In the genomic region with DNA sequence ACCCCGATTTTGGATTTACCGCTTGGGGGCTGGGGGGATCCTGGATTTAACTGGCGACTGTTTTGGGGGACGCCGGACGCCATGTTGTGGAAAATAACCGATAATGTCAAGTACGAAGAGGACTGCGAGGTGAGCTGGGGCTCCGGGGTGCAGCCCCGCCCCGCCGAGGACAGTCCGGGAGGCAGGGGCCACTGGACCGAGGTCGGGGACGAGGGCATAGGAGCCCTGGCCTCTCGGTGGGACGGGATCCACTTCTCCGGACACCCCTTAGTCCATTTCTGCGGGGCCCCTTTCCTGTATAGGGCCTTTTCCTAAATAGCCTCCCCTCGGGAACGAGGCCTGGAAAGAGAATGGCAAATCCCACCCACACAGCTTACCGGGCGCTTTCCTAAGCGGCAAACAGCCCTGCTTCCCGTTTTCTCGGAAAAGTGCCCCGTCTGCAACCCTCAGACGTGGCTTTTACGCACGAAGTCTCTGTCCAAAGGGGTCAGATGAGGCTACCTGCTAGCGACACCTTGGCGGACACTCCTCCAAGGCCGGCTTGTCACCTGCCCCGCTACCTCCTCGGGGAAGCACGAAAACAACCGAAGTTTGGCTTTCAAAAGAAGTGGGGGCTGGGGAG, we compare ENCODE assay signal across 9 cellular contexts. TPM values are rescaled to one million over a fixed set of nuclear protein-coding genes. Genes with fewer than 3 reads are reported as not detected.
DNase-seq lines count a peak whose midpoint lies in the region; ATAC-seq and TF ChIP-seq lines count a peak whose summit lies in the region.
"Had no signal": no experiment of that assay in that cellular context is flagged by ENCODE, and none has a peak within 500 bp of the region (broad histone marks: within the 10 kb centered on the region; RNA-seq: fewer than 3 reads in every experiment).

No MANE protein-coding gene starts in this region.

- H3K4me1 ChIP-seq in HUES6 (ENCODE audit: control insufficient read depth, insufficient read depth, low read length) = peaks cover 37% of the 10 kb centered on the region
- H3K4me1 ChIP-seq in duodenal mucosa (ENCODE audit: control insufficient read depth in 1 of 2, insufficient read depth in 2 of 2, low read length in 2 of 2) = peaks cover 5 to 13% of the 10 kb centered on the region in 2 donors
- peaks cover 3% of the 10 kb centered on the region for H3K4me1 ChIP-seq in neuron (ENCODE audit: insufficient read depth, low read length)

- intact Hi-C loops in posterior vena cava (cut with DNase I) = no loop called here

- DNase-seq in BJ (ENCODE audit: low read depth) = no peak
- no peak for DNase-seq in posterior vena cava (ENCODE audit: low spot score)
- DNase-seq in SK-N-DZ (ENCODE audit: low spot score) = no peak
- no peak for DNase-seq in NCI-H2029 treated with DMSO at 0.1 percent for 48 hours (lab: John Stamatoyannopoulos, UW)

- H3K27me3 ChIP-seq in BJ (ENCODE audit: control insufficient read depth, insufficient read depth, low read length) = peaks cover 3% of the 10 kb centered on the region; the same call in 1 of the 2 replicates
- H3K27me3 ChIP-seq in HUES6 (ENCODE audit: control insufficient read depth, insufficient read depth, low read length) = peaks cover 70% of the 10 kb centered on the region
- peaks cover 77 to 91% of the 10 kb centered on the region in 2 donors for H3K27me3 ChIP-seq in duodenal mucosa (ENCODE audit: control insufficient read depth in 1 of 2, insufficient read depth in 2 of 2, low read length in 2 of 2)
- H3K27me3 ChIP-seq in neuron (ENCODE audit: insufficient read depth, low read length) = peaks cover 98% of the 10 kb centered on the region

- CTCF ChIA-PET in BJ (lab: Yijun Ruan, JAX) = interaction anchor here (0.6 to 5.5 kb wide), 35 partner anchors 13 to 410 kb away, joined by 3 to 64 read pairs (median 4); no protein-coding TSS in a partner anchor

- POLR2A ChIA-PET in BJ (lab: Charles Lee) = no interaction called here

- no peak for TF ChIP-seq CTCF in BJ (IDR thresholded peaks at IDR 0.05; ENCODE audit: insufficient read depth, low read depth, low read length)

- H2AFZ ChIP-seq in neuron (ENCODE audit: low read depth, low read length) = peak overlapping the region; percentile 54

- no peak for ATAC-seq in GM21447 (IDR thresholded peaks at IDR 0.05; ENCODE audit: unreplicated experiment)

- H3K9ac ChIP-seq in HUES6 (ENCODE audit: low read length) = peak overlapping the region; percentile 90
- H3K9ac ChIP-seq in duodenal mucosa (ENCODE audit: low read depth in 1 of 2, low read length in 2 of 2) = peak overlapping the region in 1 of 2 donors; percentile 10

- H3K27ac ChIP-seq in HUES6 (ENCODE audit: low read depth, low read length) (peak overlapping the region; percentile 61; the same call in 1 of the 2 replicates), duodenal mucosa (ENCODE audit: low read depth, low read length) (no peak overlapping the region)

- H3K4me3 ChIP-seq in BJ (ENCODE audit: low read depth, low read length) (peak overlapping the region; percentile 63), HUES6 (ENCODE audit: low read depth, low read length) (peak overlapping the region; percentile 95), duodenal mucosa (ENCODE audit: low read depth in 1 of 2, low read length in 2 of 2) (peak overlapping the region; percentile 55 to 63), neuron (ENCODE audit: low read length) (no peak overlapping the region)

- peaks cover 6% of the 10 kb centered on the region for H3K36me3 ChIP-seq in BJ (ENCODE audit: control insufficient read depth, insufficient read depth, low read length)
- H3K36me3 ChIP-seq in HUES6 (ENCODE audit: control insufficient read depth, insufficient read depth, low read length) = peaks cover 27% of the 10 kb centered on the region
- no peaks in the 10 kb centered on the region for H3K36me3 ChIP-seq in duodenal mucosa (ENCODE audit: control insufficient read depth in 1 of 2, insufficient read depth in 2 of 2, low read length in 2 of 2)
- H3K36me3 ChIP-seq in neuron (ENCODE audit: insufficient read depth, low read length) = no peaks in the 10 kb centered on the region

- H3K9me3 ChIP-seq in HUES6 (ENCODE audit: control insufficient read depth, insufficient read depth, low read depth, low read length) (no peaks in the 10 kb centered on the region), duodenal mucosa (ENCODE audit: control insufficient read depth in 1 of 2, low read length in 2 of 2) (no peaks in the 10 kb centered on the region), neuron (ENCODE audit: low read length) (no peaks in the 10 kb centered on the region)

RNA-seq across cellular contexts. Expression of gene TFAP2C, which starts 0.5 kb away (rescaled TPM):
- polyA plus RNA-seq in BJ (2011; rRNA removed) = 3.9 and 4.4 TPM in 2 replicates
- polyA minus RNA-seq in BJ (2011; rRNA and poly(A)+ RNA removed) = 6.0 TPM in 2 replicates
- under 1 TPM; 0.23 to 0.38 TPM for total RNA-seq in posterior vena cava
- polyA plus RNA-seq in SK-N-DZ (2014; cell fraction: cytosol; rRNA removed) = not detected in 2 replicates
- polyA plus RNA-seq in SK-N-DZ (2014; cell fraction: nucleus; rRNA removed) = not detected in 2 replicates
- total RNA-seq: mononuclear cell had no signal
